Comparison of ENCODE assay signal across 8 cellular contexts in genomic region chr6:20056350-20056992, GRCh38.
A peak's percentile ranks its signal among the peaks of the same experiment; 100 is the strongest.
DNase-seq lines count a peak whose midpoint lies in the region; ATAC-seq and TF ChIP-seq lines count a peak whose summit lies in the region.

No MANE protein-coding gene starts in this region.

- ATAC-seq in HG03432 (IDR thresholded peaks at IDR 0.05; ENCODE audit: unreplicated experiment) (peak; percentile 67), lower lobe of right lung (no peak), HG02852 (IDR thresholded peaks at IDR 0.05; ENCODE audit: unreplicated experiment) (no peak)

- no peaks in the 10 kb centered on the region for H3K4me1 ChIP-seq in mammary epithelial cell (ENCODE audit: insufficient read depth, low read length)
- no peaks in the 10 kb centered on the region for H3K4me1 ChIP-seq in lower lobe of right lung

- H2AFZ ChIP-seq in mammary epithelial cell (ENCODE audit: low read depth, low read length): no peak overlapping the region

- H4K20me1 ChIP-seq in mammary epithelial cell (ENCODE audit: insufficient read depth, low read length): no peaks in the 10 kb centered on the region

- in situ Hi-C loops in mammary epithelial cell (cut with MboI; ENCODE audit: low sequenced_read_pairs in 2 of 2): loop anchor here (25.0 kb wide), 1 partner anchor 1044 kb away; no protein-coding TSS in a partner anchor

- intact Hi-C loops in mammary epithelial cell (cut with micrococcal nuclease): loop anchor here (1.0 to 10.0 kb wide), 8 partner anchors 204 to 1459 kb away; no protein-coding TSS in a partner anchor
- intact Hi-C loops in lower lobe of right lung (cut with DNase I): no loop called here

- H3K36me3 ChIP-seq in mammary epithelial cell (ENCODE audit: insufficient read depth, low read length) (no peaks in the 10 kb centered on the region), lower lobe of right lung (no peaks in the 10 kb centered on the region)

- 0% methylated on average over 4 of the region's 4 CpGs for WGBS in mammary epithelial cell (ENCODE audit: low coverage, missing lambda C conversion rate)

- no TSS peak for BruUV-seq in mammary epithelial cell (replicated peaks; lab: Mats Ljungman, UMichigan)

- no peak overlapping the region for H3K9ac ChIP-seq in mammary epithelial cell (ENCODE audit: insufficient read depth, low read length)

- DNase-seq in SIG-M5 treated with dmso at 0.1 percent for 504 hours (lab: John Stamatoyannopoulos, UW; ENCODE audit: unreplicated experiment) (peak; percentile 44), SIG-M5 (lab: John Stamatoyannopoulos, UW) (no peak), NCI-H446 treated with DMSO at 0.1 percent for 48 hours (lab: John Stamatoyannopoulos, UW) (peak; percentile 25), mammary epithelial cell (peak; percentile 19), lower lobe of right lung (no peak)
- no peak for DNase-seq in activated CD4-positive, alpha-beta T cell treated with anti-CD3 and anti-CD28 coated beads for 1 hour

- no peaks in the 10 kb centered on the region for H3K79me2 ChIP-seq in mammary epithelial cell (ENCODE audit: insufficient read depth, low read length)

- dilution Hi-C loops in mammary epithelial cell (cut with HindIII; ENCODE audit: low sequenced_read_pairs): no loop called here

- H3K4me2 ChIP-seq in mammary epithelial cell (ENCODE audit: insufficient read depth, low read depth, low read length): no peak overlapping the region

- H3K9me3 ChIP-seq in mammary epithelial cell (replicated peaks; ENCODE audit: insufficient read depth, low read length) (no peaks in the 10 kb centered on the region), lower lobe of right lung (no peaks in the 10 kb centered on the region)

- no peak overlapping the region for H3K4me3 ChIP-seq in mammary epithelial cell (replicated peaks in 1 of 3; ENCODE audit: insufficient read depth in 1 of 3, low read depth in 2 of 3, low read length in 3 of 3)
- no peak overlapping the region for H3K4me3 ChIP-seq in lower lobe of right lung

- H3K27ac ChIP-seq in mammary epithelial cell (ENCODE audit: insufficient read depth, low read depth, low read length): no peak overlapping the region
- H3K27ac ChIP-seq in lower lobe of right lung: no peak overlapping the region

- CTCF ChIA-PET in mammary epithelial cell (lab: Charles Lee; ENCODE audit: low non-redundant PET): interaction anchor here (0.6 to 1.3 kb wide), 3 partner anchors 12 to 1032 kb away, joined by 4 to 16 read pairs (median 13); no protein-coding TSS in a partner anchor

- H3K27me3 ChIP-seq in mammary epithelial cell (ENCODE audit: insufficient read depth, low read length) (no peaks in the 10 kb centered on the region), lower lobe of right lung (ENCODE audit: low read depth) (no peaks in the 10 kb centered on the region)

- TF ChIP-seq CTCF in mammary epithelial cell (conservative IDR thresholded peaks at IDR 0.05 in 1 of 2, IDR thresholded peaks at IDR 0.05 in 1 of 2; ENCODE audit: extremely low read depth in 1 of 2, insufficient read depth in 1 of 2, low read depth in 1 of 2, low read length in 2 of 2) (peak; percentile 64 to 67), lower lobe of right lung (IDR thresholded peaks at IDR 0.05) (peak; percentile 51)

Comparison
In these comparisons a context has a peak if more than half of its experiments do, and no peak if none do; other contexts are left out.
1. DNase-seq: peak in SIG-M5 treated with dmso at 0.1 percent for 504 hours (single experiment), NCI-H446 treated with DMSO at 0.1 percent for 48 hours (single experiment) and mammary epithelial cell (single experiment); none in SIG-M5 (single experiment), lower lobe of right lung (single experiment) and activated CD4-positive, alpha-beta T cell treated with anti-CD3 and anti-CD28 coated beads for 1 hour (single experiment).